Comparison of ENCODE assay signal across 28 cellular contexts in genomic region chr2:132910432-132910831, GRCh38.
"Had no signal": no experiment of that assay in that cellular context is flagged by ENCODE, and none has a peak within 500 bp of the region (broad histone marks: within the 10 kb centered on the region; RNA-seq: fewer than 3 reads in every experiment).

No MANE protein-coding gene starts in this region.

- H3K79me2 ChIP-seq: hepatocyte had no signal

- FAIRE-seq: endometrium, endothelial cell of umbilical vein, frontal cortex had no signal

- DNase-seq: colonic mucosa; cortex of kidney; dermis blood vessel endothelial cell; dorsolateral prefrontal cortex; effector CD4-positive, alpha-beta T cell; effector CD8-positive, alpha-beta T cell; effector memory CD4-positive, alpha-beta T cell; effector memory CD8-positive, alpha-beta T cell; endodermal cell; erythroblast; esophagus squamous epithelium; foreskin fibroblast; foreskin keratinocyte; foreskin melanocyte; gastrocnemius medialis; glutamatergic neuron; head of caudate nucleus; heart left ventricle; heart right ventricle had no signal

- ATAC-seq: effector memory CD8-positive, alpha-beta T cell; esophagus mucosa; foreskin keratinocyte; gastrocnemius medialis; gastroesophageal sphincter; heart left ventricle; heart right ventricle had no signal

- H3K27ac ChIP-seq: colonic mucosa, coronary artery, dorsolateral prefrontal cortex, epithelial cell of prostate, esophagus muscularis mucosa, esophagus squamous epithelium, foreskin keratinocyte, gastrocnemius medialis, gastroesophageal sphincter, heart left ventricle, heart right ventricle, hepatocyte had no signal

- H3K4me1 ChIP-seq: colonic mucosa, esophagus muscularis mucosa, esophagus squamous epithelium, foreskin keratinocyte, gastrocnemius medialis, gastroesophageal sphincter had no signal

- H2AFZ ChIP-seq: hepatocyte had no signal

- H3K9me3 ChIP-seq: colonic mucosa, esophagus muscularis mucosa, esophagus squamous epithelium, gastrocnemius medialis had no signal

- H3K4me2 ChIP-seq: hepatocyte had no signal

- H3K4me3 ChIP-seq: colonic mucosa, coronary artery, dorsolateral prefrontal cortex, esophagus muscularis mucosa, esophagus squamous epithelium, gastrocnemius medialis, gastroesophageal sphincter, heart left ventricle, heart right ventricle, hepatocyte had no signal

- H3K36me3 ChIP-seq: colonic mucosa, esophagus muscularis mucosa, esophagus squamous epithelium, gastrocnemius medialis, gastroesophageal sphincter, heart left ventricle, heart right ventricle had no signal

- H3K27me3 ChIP-seq: colonic mucosa, dorsolateral prefrontal cortex, esophagus muscularis mucosa, esophagus squamous epithelium, foreskin keratinocyte, gastrocnemius medialis, gastroesophageal sphincter, heart left ventricle, heart right ventricle, hepatocyte had no signal
